In the genomic region with DNA sequence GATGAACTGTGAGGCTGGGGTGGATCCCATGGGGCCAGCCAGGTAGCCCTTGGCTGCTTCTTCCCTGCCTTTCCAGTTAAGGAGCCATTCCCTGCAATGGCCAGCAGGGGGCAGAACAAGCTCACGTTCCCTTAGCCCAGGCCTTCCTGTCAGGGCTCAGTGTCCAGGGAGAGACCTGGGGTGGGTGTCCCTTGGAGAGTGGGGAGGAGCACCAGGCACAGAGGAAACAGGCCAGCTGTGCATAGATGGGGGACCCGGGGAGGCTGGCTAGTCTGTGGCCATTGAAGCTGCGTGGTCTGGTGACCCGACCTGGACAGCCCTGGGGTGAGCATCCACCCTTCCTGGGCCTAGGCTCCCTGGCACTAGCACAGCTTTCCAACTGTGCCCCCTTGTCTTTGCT, we compare ENCODE assay signal across 8 cellular contexts. TPM values are rescaled to one million over a fixed set of nuclear protein-coding genes. Genes with fewer than 3 reads are reported as not detected.
DNase-seq lines count a peak whose midpoint lies in the region; ATAC-seq, FAIRE-seq and TF ChIP-seq lines count a peak whose summit lies in the region.

No MANE protein-coding gene starts in this region.

- peaks cover 8% of the 10 kb centered on the region for H3K4me1 Mint-ChIP-seq in activated T-cell treated with anti-CD3 and anti-CD28 coated beads, Interleukin-2, amount 50 U/mL, for 72 hours (ENCODE audit: low read depth)
- no peaks in the 10 kb centered on the region for H3K4me1 Mint-ChIP-seq in neural progenitor cell

- TF ChIP-seq EP300 in Ishikawa (IDR thresholded peaks at IDR 0.05; ENCODE audit: borderline replicate concordance): no peak

- H3K27me3 ChIP-seq in AG04450 (ENCODE audit: control insufficient read depth, insufficient read depth, low read length): no peaks in the 10 kb centered on the region
- no peaks in the 10 kb centered on the region for H3K27me3 ChIP-seq in neural progenitor cell

- peak; percentile 65 for ATAC-seq in GM18907 (IDR thresholded peaks at IDR 0.05; ENCODE audit: unreplicated experiment)
- ATAC-seq in activated T-cell treated with anti-CD3 and anti-CD28 coated beads, Interleukin-2, amount 50 U/mL, for 72 hours (replicated peaks in 1 of 2): peak; percentile 85 to 89

- no peaks in the 10 kb centered on the region for H4K20me1 ChIP-seq in neural progenitor cell (ENCODE audit: low read depth)

- peaks cover 0 to 10% of the 10 kb centered on the region in 2 donors for H3K36me3 Mint-ChIP-seq in activated T-cell treated with anti-CD3 and anti-CD28 coated beads, Interleukin-2, amount 50 U/mL, for 72 hours (ENCODE audit: insufficient read depth in 2 of 2)
- H3K36me3 Mint-ChIP-seq in neural progenitor cell: no peaks in the 10 kb centered on the region

- POLR2A ChIA-PET in AG04450 (lab: Yijun Ruan, JAX): interaction anchor here (1.0 to 1.4 kb wide), 3 partner anchors 203 to 208 kb away, joined by 3 to 9 read pairs (median 4); a partner anchor contains a TSS

- H3K27ac ChIP-seq in AG04450 (ENCODE audit: low read depth, low read length): no peak overlapping the region
- H3K27ac ChIP-seq in neural progenitor cell: no peak overlapping the region
- peak overlapping the region; percentile 72 for H3K27ac ChIP-seq in substantia nigra (ENCODE audit: low read depth, low read length, poor library complexity, severe bottlenecking)

- peaks cover 4% of the 10 kb centered on the region for H3K4me1 ChIP-seq in neural progenitor cell

- no peaks in the 10 kb centered on the region for H3K36me3 ChIP-seq in neural progenitor cell

- peak; percentile 95 for TF ChIP-seq CTCF in AG04450 (IDR thresholded peaks at IDR 0.05; ENCODE audit: low read depth, low read length)
- peak; percentile 96 for TF ChIP-seq CTCF in fibroblast of mammary gland (conservative IDR thresholded peaks at IDR 0.05; ENCODE audit: control insufficient read depth, insufficient read depth, low read depth, low read length)
- TF ChIP-seq CTCF in neural progenitor cell (IDR thresholded peaks at IDR 0.05): peak; percentile 95

- H3K79me2 ChIP-seq in neural progenitor cell (ENCODE audit: low read depth): no peaks in the 10 kb centered on the region

- H3K4me3 Mint-ChIP-seq in activated T-cell treated with anti-CD3 and anti-CD28 coated beads, Interleukin-2, amount 50 U/mL, for 72 hours: no peak overlapping the region
- H3K4me3 Mint-ChIP-seq in neural progenitor cell: no peak overlapping the region

- no peak overlapping the region for H3K4me2 ChIP-seq in neural progenitor cell

- DNase-seq in AG04450 (ENCODE audit: low read depth, low spot score) (peak; percentile 54), RCC 7860 (ENCODE audit: low spot score) (peak; percentile 78), fibroblast of mammary gland (ENCODE audit: low read depth) (peak; percentile 82), neural progenitor cell (ENCODE audit: low spot score) (peak; percentile 89), substantia nigra (lab: John Stamatoyannopoulos, UW) (peak in 47 of 49 donors; percentile 20 to 88 (median 72))
- peak; percentile 78 to 81 for DNase-seq in activated T-cell treated with anti-CD3 and anti-CD28 coated beads, Interleukin-2, amount 50 U/mL, for 72 hours

- peaks cover 8% of the 10 kb centered on the region for H3K27me3 Mint-ChIP-seq in activated T-cell treated with anti-CD3 and anti-CD28 coated beads, Interleukin-2, amount 50 U/mL, for 72 hours (ENCODE audit: low read depth)
- peaks cover 9% of the 10 kb centered on the region for H3K27me3 Mint-ChIP-seq in neural progenitor cell (ENCODE audit: insufficient read depth, low read depth)

- no peak for FAIRE-seq in RCC 7860 (lab: Jason Lieb, UNC)

- H3K9ac ChIP-seq in neural progenitor cell: no peak overlapping the region

- CTCF ChIA-PET in AG04450 (lab: Charles Lee): interaction anchor here (0.7 to 21.6 kb wide), 41 partner anchors 8 to 340 kb away, joined by 3 to 535 read pairs (median 4); a partner anchor contains a TSS

- H3K27ac Mint-ChIP-seq in activated T-cell treated with anti-CD3 and anti-CD28 coated beads, Interleukin-2, amount 50 U/mL, for 72 hours: peak overlapping the region; percentile 35
- peak overlapping the region; percentile 75 for H3K27ac Mint-ChIP-seq in neural progenitor cell

- no peaks in the 10 kb centered on the region for H3F3A ChIP-seq in neural progenitor cell (ENCODE audit: low read depth)

- peaks cover 5% of the 10 kb centered on the region; the same call in 1 of the 2 replicates for H3K9me3 ChIP-seq in AG04450 (ENCODE audit: control insufficient read depth, insufficient read depth, low read length)
- H3K9me3 ChIP-seq in neural progenitor cell (ENCODE audit: low read depth): no peaks in the 10 kb centered on the region

- H3K9me3 Mint-ChIP-seq in activated T-cell treated with anti-CD3 and anti-CD28 coated beads, Interleukin-2, amount 50 U/mL, for 72 hours: peaks cover 0 to 5% of the 10 kb centered on the region in 2 donors
- no peaks in the 10 kb centered on the region for H3K9me3 Mint-ChIP-seq in neural progenitor cell

- H3K4me3 ChIP-seq in AG04450 (ENCODE audit: low read depth, low read length): no peak overlapping the region
- no peak overlapping the region for H3K4me3 ChIP-seq in fibroblast of mammary gland (ENCODE audit: control insufficient read depth, low read depth, low read length)
- no peak overlapping the region for H3K4me3 ChIP-seq in neural progenitor cell

- H2AFZ ChIP-seq in neural progenitor cell (replicated peaks): peak overlapping the region; percentile 56

- peak; percentile 100 for TF ChIP-seq RAD21 in Ishikawa (IDR thresholded peaks at IDR 0.05; ENCODE audit: low read depth)

TF ChIP-seq in Ishikawa, 13 proteins besides CTCF, POLR2A, EP300 and RAD21:
- TF ChIP-seq, protein P1, sequence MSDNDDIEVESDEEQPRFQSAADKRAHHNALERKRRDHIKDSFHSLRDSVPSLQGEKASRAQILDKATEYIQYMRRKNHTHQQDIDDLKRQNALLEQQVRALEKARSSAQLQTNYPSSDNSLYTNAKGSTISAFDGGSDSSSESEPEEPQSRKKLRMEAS (IDR thresholded peaks at IDR 0.05): no peak
- no peak for TF ChIP-seq TAF1 (IDR thresholded peaks at IDR 0.05; ENCODE audit: low read depth)

RNA-seq across cellular contexts. Expression of a gene that starts 13.2 kb away (rescaled TPM):
- not detected in 2 replicates for polyA plus RNA-seq in AG04450 (2011; rRNA removed)
- not detected in 2 replicates for polyA minus RNA-seq in AG04450 (2011; rRNA and poly(A)+ RNA removed)
- total RNA-seq in activated T-cell treated with anti-CD3 and anti-CD28 coated beads, Interleukin-2, amount 50 U/mL, for 72 hours: not detected
- total RNA-seq in neural progenitor cell (ENCODE audit: low replicate concordance): not detected in 2 replicates

RNA-seq across cellular contexts. Expression of a gene that starts 36.1 kb away (rescaled TPM):
- 271 and 299 TPM in 2 replicates for polyA plus RNA-seq in AG04450 (2011; rRNA removed)
- 77.5 and 85.5 TPM in 2 replicates for polyA minus RNA-seq in AG04450 (2011; rRNA and poly(A)+ RNA removed)
- 10 to 100 TPM in 1 of 2 donors, 1 to 10 TPM in 1; 8.1 to 13.3 TPM for total RNA-seq in activated T-cell treated with anti-CD3 and anti-CD28 coated beads, Interleukin-2, amount 50 U/mL, for 72 hours
- total RNA-seq in neural progenitor cell (ENCODE audit: low replicate concordance): 6.4 and 12.9 TPM in 2 replicates
